9 cellular contexts compared by ENCODE assay signal in genomic region chr17:40539711-40540411, GRCh38. TPM values are rescaled to one million over a fixed set of nuclear protein-coding genes. Genes with fewer than 3 reads are reported as not detected.
DNase-seq lines count a peak whose midpoint lies in the region; ATAC-seq, FAIRE-seq and TF ChIP-seq lines count a peak whose summit lies in the region.
"Had no signal": no experiment of that assay in that cellular context is flagged by ENCODE, and none has a peak within 500 bp of the region (broad histone marks: within the 10 kb centered on the region; RNA-seq: fewer than 3 reads in every experiment).

No MANE protein-coding gene starts in this region.

- TF ChIP-seq POLR2A in HepG2 (IDR thresholded peaks at IDR 0.05; ENCODE audit: insufficient read depth in 1 of 2, low read depth in 2 of 2, low read length in 2 of 2) = no peak
- no peak for TF ChIP-seq POLR2A in testis (IDR thresholded peaks at IDR 0.05)

- no peaks in the 10 kb centered on the region for H4K20me1 ChIP-seq in HepG2 (ENCODE audit: insufficient read depth, low read length)

- in situ Hi-C loops in HepG2 (cut with HindIII; ENCODE audit: extremely low pct_ligation_motif_present, low pct_unique_long_range_greater_than_20kb) = no loop called here

- TF ChIP-seq CTCF in HepG2 (CRISPR knock-in tag; IDR thresholded peaks at IDR 0.05) (no peak), testis (IDR thresholded peaks at IDR 0.05) (no peak)

- no peak overlapping the region for H2AFZ ChIP-seq in HepG2 (ENCODE audit: low read length)

- H3K4me3 ChIP-seq in HepG2 (replicated peaks in 1 of 3; ENCODE audit: insufficient read depth in 1 of 3, low read depth in 2 of 3, low read length in 3 of 3) (no peak overlapping the region), testis (no peak overlapping the region)

- H3K27me3 ChIP-seq in HepG2 (ENCODE audit: control insufficient read depth in 1 of 2, insufficient read depth in 2 of 2, low read length in 2 of 2) = no peaks in the 10 kb centered on the region
- no peaks in the 10 kb centered on the region for H3K27me3 ChIP-seq in testis

- ATAC-seq in HepG2 (peak; percentile 20), HG02840 (IDR thresholded peaks at IDR 0.05; ENCODE audit: low FRiP score, unreplicated experiment) (no peak)
- ATAC-seq in stimulated activated memory B cell treated with anti-CD40 and anti-IgM and Interleukin-4, amounts not matched to agents 10 μg/mL and 1 μg/mL and 100 μg/mL, for 72 hours = no peak

- 80% methylated on average over 8 of the region's 9 CpGs for WGBS in HepG2 (ENCODE audit: low lambda C conversion rate)
- WGBS in testis, 2 donors = 86 to 88% methylated on average over 8 to 9 of the region's 9 CpGs

- H3K4me1 Mint-ChIP-seq in IgD-negative memory B cell = peaks cover 28 to 43% (median 35%) of the 10 kb centered on the region in 3 donors
- peaks cover 79% of the 10 kb centered on the region for H3K4me1 Mint-ChIP-seq in activated T-helper 2 cell treated with anti-CD3 and anti-CD28 coated beads, Interferon-gamma antibody, Interleukin-2, Interleukin-4, amounts not matched to agents 10 μg/mL and 5 μg/mL and 100 μg/mL, durations not matched to agents 14 hours and 24 hours and 36 hours (ENCODE audit: low read depth)
- peaks cover 71% of the 10 kb centered on the region for H3K4me1 Mint-ChIP-seq in stimulated activated memory B cell treated with anti-CD40 and anti-IgM and Interleukin-4, amounts not matched to agents 10 μg/mL and 1 μg/mL and 100 μg/mL, for 72 hours

- peaks cover 1% of the 10 kb centered on the region for H3K27me3 Mint-ChIP-seq in IgD-negative memory B cell
- H3K27me3 Mint-ChIP-seq in activated T-helper 2 cell treated with anti-CD3 and anti-CD28 coated beads, Interferon-gamma antibody, Interleukin-2, Interleukin-4, amounts not matched to agents 10 μg/mL and 5 μg/mL and 100 μg/mL, durations not matched to agents 14 hours and 24 hours and 36 hours (ENCODE audit: low read depth) = no peaks in the 10 kb centered on the region
- H3K27me3 Mint-ChIP-seq in stimulated activated memory B cell treated with anti-CD40 and anti-IgM and Interleukin-4, amounts not matched to agents 10 μg/mL and 1 μg/mL and 100 μg/mL, for 72 hours = no peaks in the 10 kb centered on the region

- no peak overlapping the region for H3K9ac ChIP-seq in HepG2 (ENCODE audit: insufficient read depth, low read depth, low read length)
- H3K9ac ChIP-seq: KMS-11 had no signal

- TF ChIP-seq EP300 in HepG2 (IDR thresholded peaks at IDR 0.05; ENCODE audit: low read depth in 2 of 2, low read length in 2 of 2) (no peak), HepG2 (CRISPR knock-in tag; IDR thresholded peaks at IDR 0.05; ENCODE audit: borderline replicate concordance) (no peak)

- peak overlapping the region; percentile 23 to 100 (median 55) for H3K27ac Mint-ChIP-seq in IgD-negative memory B cell
- peak overlapping the region; percentile 94 for H3K27ac Mint-ChIP-seq in activated T-helper 2 cell treated with anti-CD3 and anti-CD28 coated beads, Interferon-gamma antibody, Interleukin-2, Interleukin-4, amounts not matched to agents 10 μg/mL and 5 μg/mL and 100 μg/mL, durations not matched to agents 14 hours and 24 hours and 36 hours
- H3K27ac Mint-ChIP-seq in stimulated activated memory B cell treated with anti-CD40 and anti-IgM and Interleukin-4, amounts not matched to agents 10 μg/mL and 1 μg/mL and 100 μg/mL, for 72 hours = peak overlapping the region; percentile 97

- DNase-seq in activated T-helper 2 cell treated with anti-CD3 and anti-CD28 coated beads, Interferon-gamma antibody, Interleukin-2, Interleukin-4, amounts not matched to agents 10 μg/mL and 5 μg/mL and 100 μg/mL, durations not matched to agents 14 hours and 24 hours and 36 hours (ENCODE audit: low spot score) = no peak
- DNase-seq in HepG2 (ENCODE audit: low spot score) (no peak), NCI-H2081 treated with DMSO at 0.1 percent for 48 hours (lab: John Stamatoyannopoulos, UW) (no peak), testis (no peak)
- DNase-seq: NCI-H510A treated with DMSO at 0.1 percent for 48 hours had no signal

- H3K27ac ChIP-seq in HepG2 (ENCODE audit: extremely low read length, insufficient read depth, low read length) (no peak overlapping the region), testis (peak overlapping the region in 1 of 2 donors; percentile 85)
- H3K27ac ChIP-seq: KMS-11 had no signal

- no peaks in the 10 kb centered on the region for H3K79me2 ChIP-seq in HepG2 (ENCODE audit: insufficient read depth, low read length)

- BruUV-seq in HepG2 (replicated peaks; lab: Mats Ljungman, UMichigan) = no TSS peak

- H3K4me1 ChIP-seq in HepG2 (ENCODE audit: insufficient read depth, low read length) (peaks cover 82% of the 10 kb centered on the region), testis (peaks cover 66% of the 10 kb centered on the region)

- intact Hi-C loops in activated T-helper 2 cell treated with anti-CD3 and anti-CD28 coated beads, Interferon-gamma antibody, Interleukin-2, Interleukin-4, amounts not matched to agents 10 μg/mL and 5 μg/mL and 100 μg/mL, durations not matched to agents 14 hours and 24 hours and 36 hours (cut with micrococcal nuclease) = loop anchor here (2.0 to 10.0 kb wide), 3 partner anchors 59 to 865 kb away; no protein-coding TSS in a partner anchor
- intact Hi-C loops in HepG2 (cut with micrococcal nuclease; ENCODE audit: unreplicated experiment) = no loop called here
- intact Hi-C loops in testis (cut with DNase I; ENCODE audit: low total_unique reads) = no loop called here

- H3K36me3 ChIP-seq in HepG2 (replicated peaks in 1 of 2; ENCODE audit: control insufficient read depth in 1 of 2, insufficient read depth in 2 of 2, low read length in 2 of 2) (no peaks in the 10 kb centered on the region), testis (ENCODE audit: low read depth, missing control alignments) (no peaks in the 10 kb centered on the region)

- CTCF ChIA-PET in HepG2 (lab: Yijun Ruan, JAX; ENCODE audit: low intra/inter-chr PET ratio, low total read pairs) = no interaction called here

- H3K9me3 ChIP-seq in HepG2 (ENCODE audit: low read length) (no peaks in the 10 kb centered on the region), testis (no peaks in the 10 kb centered on the region)

- POLR2A ChIA-PET in HepG2 (lab: Yijun Ruan, JAX) = interaction anchor here (9.4 to 11.0 kb wide), 2 partner anchors 9 to 13 kb away, joined by 106 to 116 read pairs; no protein-coding TSS in a partner anchor

- H3K9me3 Mint-ChIP-seq in IgD-negative memory B cell = no peaks in the 10 kb centered on the region
- no peaks in the 10 kb centered on the region for H3K9me3 Mint-ChIP-seq in activated T-helper 2 cell treated with anti-CD3 and anti-CD28 coated beads, Interferon-gamma antibody, Interleukin-2, Interleukin-4, amounts not matched to agents 10 μg/mL and 5 μg/mL and 100 μg/mL, durations not matched to agents 14 hours and 24 hours and 36 hours
- no peaks in the 10 kb centered on the region for H3K9me3 Mint-ChIP-seq in stimulated activated memory B cell treated with anti-CD40 and anti-IgM and Interleukin-4, amounts not matched to agents 10 μg/mL and 1 μg/mL and 100 μg/mL, for 72 hours

- H3K4me3 Mint-ChIP-seq in IgD-negative memory B cell = peak overlapping the region in 1 of 4 donors; percentile 9
- peak overlapping the region; percentile 53 for H3K4me3 Mint-ChIP-seq in activated T-helper 2 cell treated with anti-CD3 and anti-CD28 coated beads, Interferon-gamma antibody, Interleukin-2, Interleukin-4, amounts not matched to agents 10 μg/mL and 5 μg/mL and 100 μg/mL, durations not matched to agents 14 hours and 24 hours and 36 hours (ENCODE audit: low read depth)
- no peak overlapping the region for H3K4me3 Mint-ChIP-seq in stimulated activated memory B cell treated with anti-CD40 and anti-IgM and Interleukin-4, amounts not matched to agents 10 μg/mL and 1 μg/mL and 100 μg/mL, for 72 hours

- no peaks in the 10 kb centered on the region for H3K36me3 Mint-ChIP-seq in IgD-negative memory B cell
- H3K36me3 Mint-ChIP-seq in activated T-helper 2 cell treated with anti-CD3 and anti-CD28 coated beads, Interferon-gamma antibody, Interleukin-2, Interleukin-4, amounts not matched to agents 10 μg/mL and 5 μg/mL and 100 μg/mL, durations not matched to agents 14 hours and 24 hours and 36 hours (ENCODE audit: low read depth) = peaks cover 8% of the 10 kb centered on the region
- no peaks in the 10 kb centered on the region for H3K36me3 Mint-ChIP-seq in stimulated activated memory B cell treated with anti-CD40 and anti-IgM and Interleukin-4, amounts not matched to agents 10 μg/mL and 1 μg/mL and 100 μg/mL, for 72 hours

- no peak overlapping the region for H3K4me2 ChIP-seq in HepG2 (ENCODE audit: low read depth, low read length)
- H3K4me2 ChIP-seq: KMS-11 had no signal

- TF ChIP-seq RAD21 in HepG2 (CRISPR knock-in tag; IDR thresholded peaks at IDR 0.05) = no peak

- FAIRE-seq in HepG2 (lab: Jason Lieb, UNC) = no peak

RNA-seq across cellular contexts. Expression of gene CCR7, which starts 25.4 kb away (rescaled TPM):
- polyA plus RNA-seq in IgD-negative memory B cell = 257 TPM
- 367 and 374 TPM in 2 replicates for total RNA-seq in activated T-helper 2 cell treated with anti-CD3 and anti-CD28 coated beads, Interferon-gamma antibody, Interleukin-2, Interleukin-4, amounts not matched to agents 10 μg/mL and 5 μg/mL and 100 μg/mL, durations not matched to agents 14 hours and 24 hours and 36 hours
- 0.04 TPM in 1 of 2 replicates, not detected in the other for total RNA-seq in HepG2 (2016; rRNA removed; fragmentation: Illumina TruSeq; extraction: Trizol)
- total RNA-seq in HepG2 (2016; cell fraction: cytosol; rRNA removed; fragmentation: Illumina TruSeq; extraction: Trizol; ENCODE audit: low read depth) = not detected in 2 replicates
- total RNA-seq in HepG2 (2016; cell fraction: insoluble cytoplasmic fraction; rRNA removed; fragmentation: Illumina TruSeq; extraction: Trizol) = 0.09 TPM in 1 of 2 replicates, not detected in the other
- not detected in 2 replicates for total RNA-seq in HepG2 (2016; cell fraction: membrane; rRNA removed; fragmentation: Illumina TruSeq; extraction: Trizol)
- not detected in 2 replicates for total RNA-seq in HepG2 (2016; cell fraction: nucleus; rRNA removed; fragmentation: Illumina TruSeq; extraction: Trizol)
- 0.53 and 0.55 TPM in 2 replicates for polyA plus RNA-seq in HepG2 (2011; rRNA removed)
- 0.59 and 0.70 TPM in 2 replicates for polyA plus RNA-seq in HepG2 (2011; cell fraction: cytosol; rRNA removed)
- 0.31 and 1.1 TPM in 2 replicates for polyA plus RNA-seq in HepG2 (2011; cell fraction: nucleus; rRNA removed)
- polyA plus RNA-seq in HepG2 (2012) = 1.1 and 1.5 TPM in 2 replicates
- polyA plus RNA-seq in HepG2 (2016; cell fraction: cytosol; fragmentation: Illumina TruSeq; extraction: Trizol; ENCODE audit: low read depth) = not detected in 2 replicates
- polyA plus RNA-seq in HepG2 (2016; cell fraction: insoluble cytoplasmic fraction; fragmentation: Illumina TruSeq; extraction: Trizol; ENCODE audit: low read depth) = not detected in 2 replicates
- not detected in 2 replicates for polyA plus RNA-seq in HepG2 (2016; cell fraction: membrane; fragmentation: Illumina TruSeq; extraction: Trizol; ENCODE audit: low read depth)
- not detected in 2 replicates for polyA plus RNA-seq in HepG2 (2016; cell fraction: nucleus; fragmentation: Illumina TruSeq; extraction: Trizol; ENCODE audit: insufficient read depth, low read depth)
- 1.4 and 3.5 TPM in 2 replicates for polyA minus RNA-seq in HepG2 (2011; rRNA and poly(A)+ RNA removed; ENCODE audit: low replicate concordance)
- polyA minus RNA-seq in HepG2 (2011; cell fraction: cytosol; rRNA and poly(A)+ RNA removed) = 0.40 TPM in 1 of 2 replicates, not detected in the other
- polyA minus RNA-seq in HepG2 (2011; cell fraction: nucleus; rRNA and poly(A)+ RNA removed) = 0.37 TPM in 1 of 2 replicates, not detected in the other
- total RNA-seq in testis = 1 to 10 TPM in 1 of 2 donors, under 1 TPM in 1; 0.87 to 1.3 TPM
- 1.5 TPM for polyA plus RNA-seq in testis (ENCODE audit: insufficient read depth, low read depth, low replicate concordance)

RNA-seq across cellular contexts. Expression of gene TNS4, which starts 38.4 kb away (rescaled TPM):
- polyA plus RNA-seq in IgD-negative memory B cell = not detected
- total RNA-seq in activated T-helper 2 cell treated with anti-CD3 and anti-CD28 coated beads, Interferon-gamma antibody, Interleukin-2, Interleukin-4, amounts not matched to agents 10 μg/mL and 5 μg/mL and 100 μg/mL, durations not matched to agents 14 hours and 24 hours and 36 hours = 8.7 and 9.0 TPM in 2 replicates
- 0.58 TPM in 2 replicates for total RNA-seq in HepG2 (2016; rRNA removed; fragmentation: Illumina TruSeq; extraction: Trizol)
- 0.18 and 0.20 TPM in 2 replicates for total RNA-seq in HepG2 (2016; cell fraction: cytosol; rRNA removed; fragmentation: Illumina TruSeq; extraction: Trizol; ENCODE audit: low read depth)
- 0.32 and 0.51 TPM in 2 replicates for total RNA-seq in HepG2 (2016; cell fraction: insoluble cytoplasmic fraction; rRNA removed; fragmentation: Illumina TruSeq; extraction: Trizol)
- 0.31 and 0.38 TPM in 2 replicates for total RNA-seq in HepG2 (2016; cell fraction: membrane; rRNA removed; fragmentation: Illumina TruSeq; extraction: Trizol)
- 0.37 and 1.3 TPM in 2 replicates for total RNA-seq in HepG2 (2016; cell fraction: nucleus; rRNA removed; fragmentation: Illumina TruSeq; extraction: Trizol)
- 1.7 and 2.1 TPM in 2 replicates for polyA plus RNA-seq in HepG2 (2011; rRNA removed)
- 0.69 and 1.3 TPM in 2 replicates for polyA plus RNA-seq in HepG2 (2011; cell fraction: cytosol; rRNA removed)
- polyA plus RNA-seq in HepG2 (2011; cell fraction: nucleus; rRNA removed) = 7.1 and 10.8 TPM in 2 replicates
- polyA plus RNA-seq in HepG2 (2012) = 0.37 and 0.42 TPM in 2 replicates
- polyA plus RNA-seq in HepG2 (2016; cell fraction: cytosol; fragmentation: Illumina TruSeq; extraction: Trizol; ENCODE audit: low read depth) = 0.20 and 0.22 TPM in 2 replicates
- polyA plus RNA-seq in HepG2 (2016; cell fraction: insoluble cytoplasmic fraction; fragmentation: Illumina TruSeq; extraction: Trizol; ENCODE audit: low read depth) = 1.3 and 2.3 TPM in 2 replicates
- 0.34 and 0.72 TPM in 2 replicates for polyA plus RNA-seq in HepG2 (2016; cell fraction: membrane; fragmentation: Illumina TruSeq; extraction: Trizol; ENCODE audit: low read depth)
- polyA plus RNA-seq in HepG2 (2016; cell fraction: nucleus; fragmentation: Illumina TruSeq; extraction: Trizol; ENCODE audit: insufficient read depth, low read depth) = 4.4 and 6.8 TPM in 2 replicates
- 7.4 and 24.1 TPM in 2 replicates for polyA minus RNA-seq in HepG2 (2011; rRNA and poly(A)+ RNA removed; ENCODE audit: low replicate concordance)
- polyA minus RNA-seq in HepG2 (2011; cell fraction: cytosol; rRNA and poly(A)+ RNA removed) = 2.6 and 3.7 TPM in 2 replicates
- 4.0 and 6.1 TPM in 2 replicates for polyA minus RNA-seq in HepG2 (2011; cell fraction: nucleus; rRNA and poly(A)+ RNA removed)
- under 1 TPM; 0.12 to 0.16 TPM for total RNA-seq in testis
- polyA plus RNA-seq in testis (ENCODE audit: insufficient read depth, low read depth, low replicate concordance) = 0.09 TPM

Comparison
In these comparisons a context has a peak if more than half of its experiments do, and no peak if none do; other contexts are left out.
1. RNA of gene CCR7, which starts 25.4 kb away (total RNA-seq): 367 to 374 TPM in activated T-helper 2 cell treated with anti-CD3 and anti-CD28 coated beads, Interferon-gamma antibody, Interleukin-2, Interleukin-4, amounts not matched to agents 10 μg/mL and 5 μg/mL and 100 μg/mL, durations not matched to agents 14 hours and 24 hours and 36 hours; 0.87 to 1.3 TPM in testis and 0.04 to 0.09 TPM in HepG2; every median in the first group is over 100 times any median in the second.
2. Peak in every context shown above with its lines, with median percentiles within 50 percentile points of each other: H3K27ac Mint-ChIP-seq.